1 cellular context compared by ENCODE assay signal in the genomic region with DNA sequence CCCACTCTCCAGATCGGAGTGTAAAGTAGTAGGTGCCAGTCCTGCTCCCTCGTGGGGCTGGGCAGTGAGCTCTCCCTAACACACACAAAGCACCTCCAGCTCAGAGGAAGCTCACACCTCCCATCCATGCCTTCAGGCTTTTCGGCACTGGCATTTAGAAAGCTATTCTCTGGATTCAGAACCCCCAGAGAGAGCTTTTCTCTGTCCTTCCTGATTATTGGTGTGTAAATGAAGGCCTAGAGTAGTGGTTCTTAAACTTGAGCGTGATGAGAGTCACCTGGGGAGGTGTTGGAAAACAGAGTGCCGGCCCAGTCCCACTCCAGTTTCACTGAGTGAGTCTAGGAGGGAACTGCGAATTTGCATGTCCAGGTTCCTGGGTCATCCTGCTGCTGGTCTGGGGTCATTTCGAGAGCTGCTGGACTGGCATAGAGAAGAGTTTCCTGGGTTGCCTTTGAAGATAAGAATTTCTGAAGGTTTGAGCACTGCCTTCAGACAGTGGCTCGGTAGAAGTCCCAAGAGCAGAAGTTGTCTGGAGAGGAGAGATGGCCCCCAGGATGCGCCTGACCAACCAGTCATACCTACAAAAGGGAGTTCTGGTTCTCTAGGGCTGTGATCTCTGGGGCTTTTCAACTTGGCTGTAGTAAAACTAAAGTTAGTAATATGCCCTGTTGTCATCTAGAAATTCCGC.
TF ChIP-seq lines count a peak whose summit lies in the region.

No MANE protein-coding gene starts in this region.

TF ChIP-seq in H1, 55 proteins besides CTCF, POLR2A, EP300 and RAD21:
- TF ChIP-seq CHD2 (IDR thresholded peaks at IDR 0.05; ENCODE audit: low read length) (no peak), POLR2AphosphoS5 (IDR thresholded peaks at IDR 0.05; ENCODE audit: low read depth, low read length) (no peak), CREB1 (IDR thresholded peaks at IDR 0.05) (no peak), CBX5 (IDR thresholded peaks at IDR 0.05; ENCODE audit: low read depth, low read length) (no peak), CEBPB (IDR thresholded peaks at IDR 0.05; ENCODE audit: low read depth, low read length) (no peak), CBX8 (IDR thresholded peaks at IDR 0.05; ENCODE audit: borderline replicate concordance, low read depth, low read length) (no peak), HDAC6 (IDR thresholded peaks at IDR 0.05; ENCODE audit: low read depth, low read length) (no peak), KDM5A (IDR thresholded peaks at IDR 0.05; ENCODE audit: low read length) (no peak), POU5F1 (IDR thresholded peaks at IDR 0.05; ENCODE audit: low read depth, low read length) (no peak), TBP (IDR thresholded peaks at IDR 0.05; ENCODE audit: low read depth, low read length) (no peak), EGR1 (IDR thresholded peaks at IDR 0.05; ENCODE audit: borderline replicate concordance, low read depth, low read length) (0 out of 2 replicates have a peak, but pooled peaks have one; percentile 23), EZH2 (IDR thresholded peaks at IDR 0.05; ENCODE audit: low read depth, low read length, severe bottlenecking) (no peak), CHD1 (IDR thresholded peaks at IDR 0.05; ENCODE audit: low read depth, low read length) (no peak), PHF8 (conservative IDR thresholded peaks at IDR 0.05; ENCODE audit: low read depth, low read length) (0 out of 2 replicates have a peak, but pooled peaks have one; percentile 4), SP4 (IDR thresholded peaks at IDR 0.05; ENCODE audit: low read length) (no peak), NANOG (IDR thresholded peaks at IDR 0.05; ENCODE audit: insufficient read depth, low read depth, low read length, poor library complexity, severe bottlenecking) (peak; percentile 77), RBBP5 (IDR thresholded peaks at IDR 0.05; ENCODE audit: borderline replicate concordance, low read depth, low read length) (no peak), TCF12 (IDR thresholded peaks at IDR 0.05; ENCODE audit: low read depth, low read length) (peak; percentile 84; the same call in 1 of the 2 replicates), TAF1 (IDR thresholded peaks at IDR 0.05; ENCODE audit: low read depth, low read length) (peak; percentile 49; the same call in 1 of the 2 replicates), TEAD4 (IDR thresholded peaks at IDR 0.05; ENCODE audit: low read depth, low read length) (no peak), JUND (IDR thresholded peaks at IDR 0.05; ENCODE audit: low read length) (no peak), GABPA (IDR thresholded peaks at IDR 0.05; ENCODE audit: borderline replicate concordance, insufficient read depth, low read length) (no peak; the same call in 1 of the 2 replicates), SAP30 (IDR thresholded peaks at IDR 0.05; ENCODE audit: insufficient read depth, insufficient replicate concordance, low read length) (no peak), HDAC2 (IDR thresholded peaks at IDR 0.05; ENCODE audit: borderline replicate concordance in 1 of 2, low read depth in 2 of 2, low read length in 2 of 2) (peak in 1 of 2 experiments; percentile 91; a peak in 3 of 4 replicates), BRCA1 (IDR thresholded peaks at IDR 0.05; ENCODE audit: low read depth, low read length) (no peak), FOSL1 (IDR thresholded peaks at IDR 0.05; ENCODE audit: insufficient read depth, low read depth, low read length) (no peak), MAX (IDR thresholded peaks at IDR 0.05) (peak; percentile 56; the same call in 1 of the 2 replicates), BACH1 (IDR thresholded peaks at IDR 0.05; ENCODE audit: low read length) (no peak), SUZ12 (IDR thresholded peaks at IDR 0.05; ENCODE audit: low read length) (no peak), SRF (IDR thresholded peaks at IDR 0.05; ENCODE audit: low read depth, low read length) (no peak), KDM1A (IDR thresholded peaks at IDR 0.05; ENCODE audit: borderline replicate concordance, low read length) (no peak), TAF7 (optimal IDR thresholded peaks at IDR 0.05; ENCODE audit: borderline replicate concordance, low read depth, low read length) (no peak), GTF2F1 (IDR thresholded peaks at IDR 0.05; ENCODE audit: borderline replicate concordance, low read depth, low read length) (no peak), SIX5 (IDR thresholded peaks at IDR 0.05; ENCODE audit: low read depth, low read length) (no peak), JUN (IDR thresholded peaks at IDR 0.05; ENCODE audit: low read depth, low read length) (no peak), RFX5 (IDR thresholded peaks at IDR 0.05; ENCODE audit: borderline replicate concordance, low read depth, low read length) (no peak), NRF1 (IDR thresholded peaks at IDR 0.05; ENCODE audit: low read depth, low read length) (no peak), YY1 (IDR thresholded peaks at IDR 0.05; ENCODE audit: low read depth, low read length) (peak; percentile 45; the same call in 1 of the 2 replicates), RNF2 (IDR thresholded peaks at IDR 0.05; ENCODE audit: borderline replicate concordance, low read depth, low read length, missing control alignments, poor library complexity, severe bottlenecking) (no peak), BCL11A (IDR thresholded peaks at IDR 0.05; ENCODE audit: low read depth in 2 of 2, low read length in 2 of 2) (no peak), CTBP2 (IDR thresholded peaks at IDR 0.05; ENCODE audit: borderline replicate concordance, insufficient read depth, insufficient read length, low read length) (no peak), SP1 (IDR thresholded peaks at IDR 0.05; ENCODE audit: low read depth, low read length) (peak; percentile 78), ASH2L (IDR thresholded peaks at IDR 0.05; ENCODE audit: low read length) (peak; percentile 48), SIN3A (conservative IDR thresholded peaks at IDR 0.05 in 1 of 2, IDR thresholded peaks at IDR 0.05 in 1 of 2; ENCODE audit: low read depth in 1 of 2, low read length in 2 of 2) (no peak), MAFK (IDR thresholded peaks at IDR 0.05; ENCODE audit: low read depth, low read length) (no peak), SIRT6 (IDR thresholded peaks at IDR 0.05; ENCODE audit: low read length) (no peak), SP2 (IDR thresholded peaks at IDR 0.05; ENCODE audit: low read length) (no peak), KDM4A (IDR thresholded peaks at IDR 0.05; ENCODE audit: low read depth, low read length, severe bottlenecking) (no peak), RXRA (IDR thresholded peaks at IDR 0.05; ENCODE audit: insufficient read depth, low read depth, low read length) (no peak), ZNF274 (IDR thresholded peaks at IDR 0.05; ENCODE audit: borderline replicate concordance, extremely low read depth, low read length) (no peak)
- TF ChIP-seq, protein P1, sequence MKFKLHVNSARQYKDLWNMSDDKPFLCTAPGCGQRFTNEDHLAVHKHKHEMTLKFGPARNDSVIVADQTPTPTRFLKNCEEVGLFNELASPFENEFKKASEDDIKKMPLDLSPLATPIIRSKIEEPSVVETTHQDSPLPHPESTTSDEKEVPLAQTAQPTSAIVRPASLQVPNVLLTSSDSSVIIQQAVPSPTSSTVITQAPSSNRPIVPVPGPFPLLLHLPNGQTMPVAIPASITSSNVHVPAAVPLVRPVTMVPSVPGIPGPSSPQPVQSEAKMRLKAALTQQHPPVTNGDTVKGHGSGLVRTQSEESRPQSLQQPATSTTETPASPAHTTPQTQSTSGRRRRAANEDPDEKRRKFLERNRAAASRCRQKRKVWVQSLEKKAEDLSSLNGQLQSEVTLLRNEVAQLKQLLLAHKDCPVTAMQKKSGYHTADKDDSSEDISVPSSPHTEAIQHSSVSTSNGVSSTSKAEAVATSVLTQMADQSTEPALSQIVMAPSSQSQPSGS (IDR thresholded peaks at IDR 0.05; ENCODE audit: low read length): peak; percentile 72; the same call in 1 of the 2 replicates
- TF ChIP-seq, protein P2, sequence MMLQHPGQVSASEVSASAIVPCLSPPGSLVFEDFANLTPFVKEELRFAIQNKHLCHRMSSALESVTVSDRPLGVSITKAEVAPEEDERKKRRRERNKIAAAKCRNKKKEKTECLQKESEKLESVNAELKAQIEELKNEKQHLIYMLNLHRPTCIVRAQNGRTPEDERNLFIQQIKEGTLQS (IDR thresholded peaks at IDR 0.05; ENCODE audit: insufficient read depth, low read depth, low read length): no peak
- TF ChIP-seq, protein P3, sequence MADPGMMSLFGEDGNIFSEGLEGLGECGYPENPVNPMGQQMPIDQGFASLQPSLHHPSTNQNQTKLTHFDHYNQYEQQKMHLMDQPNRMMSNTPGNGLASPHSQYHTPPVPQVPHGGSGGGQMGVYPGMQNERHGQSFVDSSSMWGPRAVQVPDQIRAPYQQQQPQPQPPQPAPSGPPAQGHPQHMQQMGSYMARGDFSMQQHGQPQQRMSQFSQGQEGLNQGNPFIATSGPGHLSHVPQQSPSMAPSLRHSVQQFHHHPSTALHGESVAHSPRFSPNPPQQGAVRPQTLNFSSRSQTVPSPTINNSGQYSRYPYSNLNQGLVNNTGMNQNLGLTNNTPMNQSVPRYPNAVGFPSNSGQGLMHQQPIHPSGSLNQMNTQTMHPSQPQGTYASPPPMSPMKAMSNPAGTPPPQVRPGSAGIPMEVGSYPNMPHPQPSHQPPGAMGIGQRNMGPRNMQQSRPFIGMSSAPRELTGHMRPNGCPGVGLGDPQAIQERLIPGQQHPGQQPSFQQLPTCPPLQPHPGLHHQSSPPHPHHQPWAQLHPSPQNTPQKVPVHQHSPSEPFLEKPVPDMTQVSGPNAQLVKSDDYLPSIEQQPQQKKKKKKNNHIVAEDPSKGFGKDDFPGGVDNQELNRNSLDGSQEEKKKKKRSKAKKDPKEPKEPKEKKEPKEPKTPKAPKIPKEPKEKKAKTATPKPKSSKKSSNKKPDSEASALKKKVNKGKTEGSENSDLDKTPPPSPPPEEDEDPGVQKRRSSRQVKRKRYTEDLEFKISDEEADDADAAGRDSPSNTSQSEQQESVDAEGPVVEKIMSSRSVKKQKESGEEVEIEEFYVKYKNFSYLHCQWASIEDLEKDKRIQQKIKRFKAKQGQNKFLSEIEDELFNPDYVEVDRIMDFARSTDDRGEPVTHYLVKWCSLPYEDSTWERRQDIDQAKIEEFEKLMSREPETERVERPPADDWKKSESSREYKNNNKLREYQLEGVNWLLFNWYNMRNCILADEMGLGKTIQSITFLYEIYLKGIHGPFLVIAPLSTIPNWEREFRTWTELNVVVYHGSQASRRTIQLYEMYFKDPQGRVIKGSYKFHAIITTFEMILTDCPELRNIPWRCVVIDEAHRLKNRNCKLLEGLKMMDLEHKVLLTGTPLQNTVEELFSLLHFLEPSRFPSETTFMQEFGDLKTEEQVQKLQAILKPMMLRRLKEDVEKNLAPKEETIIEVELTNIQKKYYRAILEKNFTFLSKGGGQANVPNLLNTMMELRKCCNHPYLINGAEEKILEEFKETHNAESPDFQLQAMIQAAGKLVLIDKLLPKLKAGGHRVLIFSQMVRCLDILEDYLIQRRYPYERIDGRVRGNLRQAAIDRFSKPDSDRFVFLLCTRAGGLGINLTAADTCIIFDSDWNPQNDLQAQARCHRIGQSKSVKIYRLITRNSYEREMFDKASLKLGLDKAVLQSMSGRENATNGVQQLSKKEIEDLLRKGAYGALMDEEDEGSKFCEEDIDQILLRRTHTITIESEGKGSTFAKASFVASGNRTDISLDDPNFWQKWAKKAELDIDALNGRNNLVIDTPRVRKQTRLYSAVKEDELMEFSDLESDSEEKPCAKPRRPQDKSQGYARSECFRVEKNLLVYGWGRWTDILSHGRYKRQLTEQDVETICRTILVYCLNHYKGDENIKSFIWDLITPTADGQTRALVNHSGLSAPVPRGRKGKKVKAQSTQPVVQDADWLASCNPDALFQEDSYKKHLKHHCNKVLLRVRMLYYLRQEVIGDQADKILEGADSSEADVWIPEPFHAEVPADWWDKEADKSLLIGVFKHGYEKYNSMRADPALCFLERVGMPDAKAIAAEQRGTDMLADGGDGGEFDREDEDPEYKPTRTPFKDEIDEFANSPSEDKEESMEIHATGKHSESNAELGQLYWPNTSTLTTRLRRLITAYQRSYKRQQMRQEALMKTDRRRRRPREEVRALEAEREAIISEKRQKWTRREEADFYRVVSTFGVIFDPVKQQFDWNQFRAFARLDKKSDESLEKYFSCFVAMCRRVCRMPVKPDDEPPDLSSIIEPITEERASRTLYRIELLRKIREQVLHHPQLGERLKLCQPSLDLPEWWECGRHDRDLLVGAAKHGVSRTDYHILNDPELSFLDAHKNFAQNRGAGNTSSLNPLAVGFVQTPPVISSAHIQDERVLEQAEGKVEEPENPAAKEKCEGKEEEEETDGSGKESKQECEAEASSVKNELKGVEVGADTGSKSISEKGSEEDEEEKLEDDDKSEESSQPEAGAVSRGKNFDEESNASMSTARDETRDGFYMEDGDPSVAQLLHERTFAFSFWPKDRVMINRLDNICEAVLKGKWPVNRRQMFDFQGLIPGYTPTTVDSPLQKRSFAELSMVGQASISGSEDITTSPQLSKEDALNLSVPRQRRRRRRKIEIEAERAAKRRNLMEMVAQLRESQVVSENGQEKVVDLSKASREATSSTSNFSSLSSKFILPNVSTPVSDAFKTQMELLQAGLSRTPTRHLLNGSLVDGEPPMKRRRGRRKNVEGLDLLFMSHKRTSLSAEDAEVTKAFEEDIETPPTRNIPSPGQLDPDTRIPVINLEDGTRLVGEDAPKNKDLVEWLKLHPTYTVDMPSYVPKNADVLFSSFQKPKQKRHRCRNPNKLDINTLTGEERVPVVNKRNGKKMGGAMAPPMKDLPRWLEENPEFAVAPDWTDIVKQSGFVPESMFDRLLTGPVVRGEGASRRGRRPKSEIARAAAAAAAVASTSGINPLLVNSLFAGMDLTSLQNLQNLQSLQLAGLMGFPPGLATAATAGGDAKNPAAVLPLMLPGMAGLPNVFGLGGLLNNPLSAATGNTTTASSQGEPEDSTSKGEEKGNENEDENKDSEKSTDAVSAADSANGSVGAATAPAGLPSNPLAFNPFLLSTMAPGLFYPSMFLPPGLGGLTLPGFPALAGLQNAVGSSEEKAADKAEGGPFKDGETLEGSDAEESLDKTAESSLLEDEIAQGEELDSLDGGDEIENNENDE (IDR thresholded peaks at IDR 0.05; ENCODE audit: insufficient replicate concordance, low read length): peak; percentile 56
- TF ChIP-seq, protein P4, sequence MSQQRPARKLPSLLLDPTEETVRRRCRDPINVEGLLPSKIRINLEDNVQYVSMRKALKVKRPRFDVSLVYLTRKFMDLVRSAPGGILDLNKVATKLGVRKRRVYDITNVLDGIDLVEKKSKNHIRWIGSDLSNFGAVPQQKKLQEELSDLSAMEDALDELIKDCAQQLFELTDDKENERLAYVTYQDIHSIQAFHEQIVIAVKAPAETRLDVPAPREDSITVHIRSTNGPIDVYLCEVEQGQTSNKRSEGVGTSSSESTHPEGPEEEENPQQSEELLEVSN (IDR thresholded peaks at IDR 0.05): no peak
- TF ChIP-seq, protein P5, sequence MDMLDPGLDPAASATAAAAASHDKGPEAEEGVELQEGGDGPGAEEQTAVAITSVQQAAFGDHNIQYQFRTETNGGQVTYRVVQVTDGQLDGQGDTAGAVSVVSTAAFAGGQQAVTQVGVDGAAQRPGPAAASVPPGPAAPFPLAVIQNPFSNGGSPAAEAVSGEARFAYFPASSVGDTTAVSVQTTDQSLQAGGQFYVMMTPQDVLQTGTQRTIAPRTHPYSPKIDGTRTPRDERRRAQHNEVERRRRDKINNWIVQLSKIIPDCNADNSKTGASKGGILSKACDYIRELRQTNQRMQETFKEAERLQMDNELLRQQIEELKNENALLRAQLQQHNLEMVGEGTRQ (IDR thresholded peaks at IDR 0.05; ENCODE audit: low read length): no peak
